8 cellular contexts compared by ENCODE assay signal in the genomic region with DNA sequence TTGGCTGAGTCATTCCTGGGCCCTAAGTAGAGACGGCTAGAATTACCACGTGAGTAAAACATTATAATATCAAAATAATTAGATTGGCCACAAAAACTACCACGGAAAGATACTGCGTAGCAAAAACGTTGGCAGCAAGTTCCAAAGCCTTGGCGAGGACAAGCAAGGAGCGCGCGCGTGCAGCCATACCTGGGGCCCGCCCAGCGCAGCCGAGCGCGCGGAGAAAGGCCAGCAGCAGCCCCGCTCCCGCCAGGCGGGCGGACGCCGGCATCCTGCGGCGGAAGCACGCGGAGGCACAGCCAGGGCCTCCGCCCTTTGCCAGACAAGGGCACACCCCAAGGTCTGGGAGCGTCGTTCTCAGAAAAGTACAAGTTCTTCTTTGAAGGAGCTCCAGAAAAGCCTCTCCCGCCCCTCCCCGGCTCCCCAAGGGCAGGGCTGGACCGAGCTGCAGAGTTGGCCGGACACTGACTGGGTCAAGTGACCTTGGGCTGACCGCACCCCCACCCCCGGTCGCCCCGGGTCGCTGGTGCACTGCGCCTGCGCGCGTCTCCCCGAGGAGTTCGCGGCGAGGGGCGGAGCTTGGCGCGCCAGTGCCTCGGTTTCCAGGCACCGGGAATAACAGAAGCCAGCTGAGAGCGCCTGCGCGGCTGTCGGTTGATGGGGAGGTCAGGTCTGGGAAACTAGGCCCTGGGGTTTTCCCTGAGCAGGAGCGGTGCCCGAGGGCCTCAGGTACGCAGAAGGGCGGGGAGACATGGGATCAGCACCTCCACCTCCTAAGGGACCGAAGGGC. TPM values are rescaled to one million over a fixed set of nuclear protein-coding genes. Genes with fewer than 3 reads are reported as not detected.
DNase-seq lines count a peak whose midpoint lies in the region; ATAC-seq and TF ChIP-seq lines count a peak whose summit lies in the region.

Gene ZC2HC1C, plus strand, starts transcription at position 621 of the 790 bp plus-strand sequence. CDS start 933 bp downstream, outside the sequence.

- H3K4me1 ChIP-seq in right lobe of liver, result peaks cover 0 to 18% (median 6%) of the 10 kb centered on the region in 4 donors

- WGBS in right lobe of liver (ENCODE audit: insufficient coverage, low coverage, low lambda C conversion rate, missing lambda C conversion rate), result under 1% methylated on average over 22 of the region's 60 CpGs

- no peak for TF ChIP-seq CTCF in 22Rv1 (IDR thresholded peaks at IDR 0.05)
- TF ChIP-seq CTCF in right lobe of liver (IDR thresholded peaks at IDR 0.05), result no peak

- H3K36me3 ChIP-seq in right lobe of liver, result no peaks in the 10 kb centered on the region

- ATAC-seq in GM18517 (IDR thresholded peaks at IDR 0.05; ENCODE audit: unreplicated experiment) (peak; percentile 68), HG03159 (IDR thresholded peaks at IDR 0.05; ENCODE audit: unreplicated experiment) (peak; percentile 69), right lobe of liver (peak; percentile 88 to 95 (median 90))

- peak; percentile 89 for TF ChIP-seq POLR2A in right lobe of liver (IDR thresholded peaks at IDR 0.05)

- no peaks in the 10 kb centered on the region for H3K9me3 ChIP-seq in right lobe of liver

- DNase-seq in NCI-H460 (ENCODE audit: extremely low read depth, low read depth) (peak; percentile 84), ecto neural progenitor cell (ENCODE audit: low spot score) (peak; percentile 95), right lobe of liver (peak; percentile 97)
- peak; percentile 21 to 28 for DNase-seq in activated CD4-positive, alpha-beta T cell treated with anti-CD3 and anti-CD28 coated beads, Interleukin-2, amount 50 U/mL, for 4 hours
- DNase-seq in stimulated activated CD4-positive, alpha-beta T cell treated with anti-CD3 and anti-CD28 coated beads, Interleukin-4, amount 100 ng/mL, for 24 hours, result peak; percentile 68

- H3K27ac ChIP-seq in 22Rv1 (peak within 1 kb of the TSS; percentile 93), right lobe of liver (peak within 1 kb of the TSS; percentile 76 to 84 (median 79))

- intact Hi-C loops in right lobe of liver (cut with DNase I), result no loop called here

- no peaks in the 10 kb centered on the region for H3K27me3 ChIP-seq in right lobe of liver

- H3K4me3 ChIP-seq in right lobe of liver, result peak within 1 kb of the TSS; percentile 59 to 75 (median 65)

RNA-seq across cellular contexts. Expression of gene ZC2HC1C, which starts in this region (rescaled TPM):
- 0.64 and 0.72 TPM in 2 replicates for total RNA-seq in NCI-H460 (2014; rRNA removed; shearing (Covaris generic))
- 0.06 and 2.4 TPM in 2 replicates for polyA plus RNA-seq in NCI-H460 (2014; cell fraction: nucleus; rRNA removed)
- total RNA-seq in right lobe of liver, result 1 to 10 TPM; 2.1 to 9.6 (median 3.1) TPM

Comparison
In these comparisons a context has a peak if more than half of its experiments do, and no peak if none do; other contexts are left out.
1. Peak in every context shown above with its lines: DNase-seq, ATAC-seq, H3K4me3 ChIP-seq and H3K27ac ChIP-seq.
2. DNase-seq: peak in every context shown above with its lines; median percentile 97 in right lobe of liver; 95 in ecto neural progenitor cell; 84 in NCI-H460; 68 in stimulated activated CD4-positive, alpha-beta T cell treated with anti-CD3 and anti-CD28 coated beads, Interleukin-4, amount 100 ng/mL, for 24 hours; 24 in activated CD4-positive, alpha-beta T cell treated with anti-CD3 and anti-CD28 coated beads, Interleukin-2, amount 50 U/mL, for 4 hours.